ENCODE assay signal across 8 cellular contexts in genomic region chr5:78908173-78908901, GRCh38.
DNase-seq lines count a peak whose midpoint lies in the region; ATAC-seq and TF ChIP-seq lines count a peak whose summit lies in the region.

No MANE protein-coding gene starts in this region.

- peak overlapping the region in 30 of 59 donors; percentile 2 to 47 (median 20) for H3K4me3 ChIP-seq in dorsolateral prefrontal cortex

- no peaks in the 10 kb centered on the region for H3K27me3 ChIP-seq in dorsolateral prefrontal cortex

- H3K4me1 Mint-ChIP-seq in activated T-helper 1 cell treated with anti-CD3 and anti-CD28 coated beads, Interleukin-12 subunit alpha, Interleukin-12 subunit beta, Interleukin-2, Interleukin-4 antibody, amounts not matched to agents 30 ng/mL and 10 ng/mL and 1 ng/mL, durations not matched to agents 14 hours and 24 hours and 36 hours (ENCODE audit: low read depth): peaks cover 22% of the 10 kb centered on the region

- DNase-seq in ELF-1 (ENCODE audit: low read depth, low spot score) (peak; percentile 86), NCI-H345 (lab: John Stamatoyannopoulos, UW) (peak; percentile 80), dorsolateral prefrontal cortex (peak in 7 of 10 donors; percentile 47 to 61 (median 57)), midbrain (lab: John Stamatoyannopoulos, UW) (peak; percentile 63), KG1 (lab: John Stamatoyannopoulos, UW) (no peak)
- no peak for DNase-seq in activated T-helper 1 cell treated with anti-CD3 and anti-CD28 coated beads, Interleukin-12 subunit alpha, Interleukin-12 subunit beta, Interleukin-2, Interleukin-4 antibody, amounts not matched to agents 30 ng/mL and 10 ng/mL and 1 ng/mL, durations not matched to agents 14 hours and 24 hours and 36 hours (ENCODE audit: low spot score)
- DNase-seq in activated CD4-positive, CD25-positive, alpha-beta regulatory T cell (lab: John Stamatoyannopoulos, UW): no peak

- H3K4me3 Mint-ChIP-seq in activated T-helper 1 cell treated with anti-CD3 and anti-CD28 coated beads, Interleukin-12 subunit alpha, Interleukin-12 subunit beta, Interleukin-2, Interleukin-4 antibody, amounts not matched to agents 30 ng/mL and 10 ng/mL and 1 ng/mL, durations not matched to agents 14 hours and 24 hours and 36 hours: no peak overlapping the region

- H3K9me3 Mint-ChIP-seq in activated T-helper 1 cell treated with anti-CD3 and anti-CD28 coated beads, Interleukin-12 subunit alpha, Interleukin-12 subunit beta, Interleukin-2, Interleukin-4 antibody, amounts not matched to agents 30 ng/mL and 10 ng/mL and 1 ng/mL, durations not matched to agents 14 hours and 24 hours and 36 hours: no peaks in the 10 kb centered on the region

- no peaks in the 10 kb centered on the region for H3K27me3 Mint-ChIP-seq in activated T-helper 1 cell treated with anti-CD3 and anti-CD28 coated beads, Interleukin-12 subunit alpha, Interleukin-12 subunit beta, Interleukin-2, Interleukin-4 antibody, amounts not matched to agents 30 ng/mL and 10 ng/mL and 1 ng/mL, durations not matched to agents 14 hours and 24 hours and 36 hours (ENCODE audit: insufficient read depth)

- TF ChIP-seq CTCF in dorsolateral prefrontal cortex (IDR thresholded peaks at IDR 0.05 in 54 of 56, conservative IDR thresholded peaks at IDR 0.05 in 2 of 56; ENCODE audit: low read depth in 1 of 56, partially characterized antibody in 56 of 56): peak in 4 of 56 donors; percentile 10 to 23 (median 16)

- intact Hi-C loops in dorsolateral prefrontal cortex (cut with DNase I): loop anchor here in 1 of 2 donors (10.0 kb wide), 1 partner anchor 76 kb away; the partner anchor contains the start of gene ARSB
- intact Hi-C loops in activated T-helper 1 cell treated with anti-CD3 and anti-CD28 coated beads, Interleukin-12 subunit alpha, Interleukin-12 subunit beta, Interleukin-2, Interleukin-4 antibody, amounts not matched to agents 30 ng/mL and 10 ng/mL and 1 ng/mL, durations not matched to agents 14 hours and 24 hours and 36 hours (cut with micrococcal nuclease): no loop called here

- no peak for ATAC-seq in GM18858 (IDR thresholded peaks at IDR 0.05; ENCODE audit: unreplicated experiment)

- peak overlapping the region in 52 of 59 donors; percentile 0 to 85 (median 55) for H3K27ac ChIP-seq in dorsolateral prefrontal cortex

- H3K36me3 Mint-ChIP-seq in activated T-helper 1 cell treated with anti-CD3 and anti-CD28 coated beads, Interleukin-12 subunit alpha, Interleukin-12 subunit beta, Interleukin-2, Interleukin-4 antibody, amounts not matched to agents 30 ng/mL and 10 ng/mL and 1 ng/mL, durations not matched to agents 14 hours and 24 hours and 36 hours (ENCODE audit: low read depth): peaks cover 2% of the 10 kb centered on the region

- H3K27ac Mint-ChIP-seq in activated T-helper 1 cell treated with anti-CD3 and anti-CD28 coated beads, Interleukin-12 subunit alpha, Interleukin-12 subunit beta, Interleukin-2, Interleukin-4 antibody, amounts not matched to agents 30 ng/mL and 10 ng/mL and 1 ng/mL, durations not matched to agents 14 hours and 24 hours and 36 hours: no peak overlapping the region

Comparison
In these comparisons a context has a peak if more than half of its experiments do, and no peak if none do; other contexts are left out.
1. DNase-seq: peak in ELF-1 (single experiment), NCI-H345 (single experiment), dorsolateral prefrontal cortex (7 of 10) and midbrain (single experiment); none in KG1 (single experiment), activated T-helper 1 cell treated with anti-CD3 and anti-CD28 coated beads, Interleukin-12 subunit alpha, Interleukin-12 subunit beta, Interleukin-2, Interleukin-4 antibody, amounts not matched to agents 30 ng/mL and 10 ng/mL and 1 ng/mL, durations not matched to agents 14 hours and 24 hours and 36 hours (single experiment) and activated CD4-positive, CD25-positive, alpha-beta regulatory T cell (0 of 4).